ENCODE assay signal across 16 cellular contexts in genomic region chr3:139982404-139982803, GRCh38. TPM values are rescaled to one million over a fixed set of nuclear protein-coding genes. Genes with fewer than 3 reads are reported as not detected.
A peak's percentile ranks its signal among the peaks of the same experiment; 100 is the strongest.
DNase-seq lines count a peak whose midpoint lies in the region; ATAC-seq, FAIRE-seq and TF ChIP-seq lines count a peak whose summit lies in the region.
"Had no signal": no experiment of that assay in that cellular context is flagged by ENCODE, and none has a peak within 500 bp of the region (broad histone marks: within the 10 kb centered on the region; RNA-seq: fewer than 3 reads in every experiment).

No MANE protein-coding gene starts in this region.

- H3K9me3 ChIP-seq in H1 (ENCODE audit: insufficient read depth in 2 of 2, low read depth in 1 of 2, low read length in 1 of 2), result no peaks in the 10 kb centered on the region
- H3K9me3 ChIP-seq: suprapubic skin had no signal

- no peak overlapping the region for H2BK15ac ChIP-seq in H1 (ENCODE audit: low read length)

- no peaks in the 10 kb centered on the region for H3K27me3 ChIP-seq in H1 (replicated peaks in 1 of 4; ENCODE audit: control insufficient read depth in 3 of 4, extremely low read depth in 1 of 4, insufficient read depth in 3 of 4, low read length in 3 of 4)
- H3K27me3 ChIP-seq: suprapubic skin had no signal

- H3K56ac ChIP-seq in H1 (replicated peaks; ENCODE audit: insufficient read length, low read depth, low read length), result no peak overlapping the region

- no peak overlapping the region for H2BK120ac ChIP-seq in H1 (replicated peaks; ENCODE audit: low read depth, low read length)

- DNase-seq in NCI-H2107 treated with DMSO at 0.1 percent for 48 hours (lab: John Stamatoyannopoulos, UW; ENCODE audit: unreplicated experiment) (peak; percentile 19), NCI-H2107 (lab: John Stamatoyannopoulos, UW) (no peak), NCI-H1105 treated with DMSO at 0.1 percent for 48 hours (lab: John Stamatoyannopoulos, UW) (peak; percentile 25), H1 (ENCODE audit: low read depth in 1 of 2, low spot score in 2 of 2) (peak in 1 of 2 experiments; percentile 3), osteocyte (ENCODE audit: extremely low spot score, unreplicated experiment) (peak; percentile 15), AG20443 (ENCODE audit: low spot score) (no peak), dedifferentiated amniotic fluid mesenchymal stem cell (ENCODE audit: extremely low spot score) (no peak)
- DNase-seq: activated CD4-positive, alpha-beta T cell treated with anti-CD3 and anti-CD28 coated beads for 48 hours; activated gamma-delta T cell treated with Interleukin-2 at 50 U/mL for 16 hours; dermis blood vessel endothelial cell; GF-D8; stimulated activated CD4-positive, alpha-beta T cell treated with anti-CD3 and anti-CD28 coated beads, Interleukin-4, amount 100 ng/mL, for 1 hour had no signal

- H3K79me1 ChIP-seq in H1 (ENCODE audit: low read depth, low read length), result no peaks in the 10 kb centered on the region

- FAIRE-seq in H1 (lab: Jason Lieb, UNC), result peak; percentile 19
- FAIRE-seq: H54 had no signal

- no peaks in the 10 kb centered on the region for H3K4me1 ChIP-seq in H1 (replicated peaks in 1 of 4; ENCODE audit: control insufficient read depth in 3 of 4, insufficient read depth in 4 of 4, low read length in 3 of 4)
- H3K4me1 ChIP-seq: suprapubic skin had no signal

- TF ChIP-seq CTCF in H1 (IDR thresholded peaks at IDR 0.05; ENCODE audit: control extremely low read depth in 1 of 3, insufficient read depth in 1 of 3, low read depth in 1 of 3, low read length in 3 of 3) (peak in 2 of 3 experiments; percentile 32 to 40; a peak in 3 of 4 replicates), osteocyte (IDR thresholded peaks at IDR 0.05) (peak; percentile 58)

- no peak overlapping the region for H4K5ac ChIP-seq in H1 (ENCODE audit: insufficient read length, low read depth, low read length)

- no peak for TF ChIP-seq EP300 in H1 (IDR thresholded peaks at IDR 0.05; ENCODE audit: borderline replicate concordance in 1 of 2, low read depth in 2 of 2, low read length in 2 of 2)

- 76% methylated on average over 1 of the region's 1 CpG; no CpG with 5 or more reads in 1 of the 2 experiments for WGBS in H1 (ENCODE audit: extremely low coverage in 1 of 2, insufficient coverage in 1 of 2, insufficient read length in 1 of 2, insufficient replicate concordance in 2 of 2, low coverage in 1 of 2, low lambda C conversion rate in 2 of 2, missing lambda C conversion rate in 1 of 2), 2 experiments

- H3K14ac ChIP-seq in H1 (ENCODE audit: insufficient read length), result no peak overlapping the region

- H4K8ac ChIP-seq in H1 (ENCODE audit: extremely low read depth, insufficient read depth, low read length), result no peak overlapping the region

- H3K23me2 ChIP-seq in H1 (ENCODE audit: low read depth, low read length), result no peaks in the 10 kb centered on the region

- H3K27me3 Mint-ChIP-seq in osteocyte (ENCODE audit: unreplicated experiment), result no peaks in the 10 kb centered on the region

- no peak overlapping the region for H3K4ac ChIP-seq in H1 (replicated peaks; ENCODE audit: insufficient read length, low read depth, low read length)

- peaks cover 2% of the 10 kb centered on the region for H3K4me1 Mint-ChIP-seq in osteocyte (ENCODE audit: unreplicated experiment)

- no peak overlapping the region for H3K9ac ChIP-seq in H1 (replicated peaks in 1 of 4; ENCODE audit: extremely low read depth in 1 of 4, low read depth in 3 of 4, low read length in 3 of 4)

- POLR2A ChIA-PET in H1 (lab: Charles Lee; ENCODE audit: partially characterized antibody), result no interaction called here

- H2BK12ac ChIP-seq in H1 (ENCODE audit: low read depth, low read length), result no peak overlapping the region

- TF ChIP-seq RAD21 in H1 (IDR thresholded peaks at IDR 0.05 in 1 of 2, conservative IDR thresholded peaks at IDR 0.05 in 1 of 2; ENCODE audit: low read depth in 2 of 2, low read length in 2 of 2), result peak; percentile 46 to 52; a peak in 3 of 4 replicates

- H2AFZ ChIP-seq in H1 (ENCODE audit: low read length), result no peak overlapping the region

- H4K91ac ChIP-seq in H1 (replicated peaks; ENCODE audit: insufficient read length, low read length), result no peak overlapping the region

- no peak overlapping the region for H2BK20ac ChIP-seq in H1 (ENCODE audit: low read length)

- no peaks in the 10 kb centered on the region for H3K36me3 ChIP-seq in H1 (ENCODE audit: control insufficient read depth in 2 of 4, insufficient read depth in 4 of 4, low read length in 3 of 4)
- H3K36me3 ChIP-seq: suprapubic skin had no signal

- no peaks in the 10 kb centered on the region for H4K20me1 ChIP-seq in H1 (replicated peaks in 1 of 2; ENCODE audit: control insufficient read depth in 1 of 2, insufficient read depth in 2 of 2, low read length in 2 of 2)

- H3K9me3 Mint-ChIP-seq in osteocyte (ENCODE audit: unreplicated experiment), result no peaks in the 10 kb centered on the region

- ATAC-seq in HG03439 (IDR thresholded peaks at IDR 0.05; ENCODE audit: unreplicated experiment), result no peak
- ATAC-seq: natural killer cell treated with Interleukin-12 subunit alpha and Interleukin-12 subunit beta and Interleukin-15 and Interleukin-18, amount 100 ng/mL, for 72 hours had no signal

- no peaks in the 10 kb centered on the region for H3K79me2 ChIP-seq in H1 (ENCODE audit: control insufficient read depth in 1 of 2, insufficient read depth in 2 of 2, low read length in 2 of 2)

- no peak for TF ChIP-seq POLR2A in H1 (IDR thresholded peaks at IDR 0.05; ENCODE audit: control extremely low read depth in 1 of 2, low read depth in 2 of 2, low read length in 2 of 2)

- CTCF ChIA-PET in H1 (lab: Charles Lee; ENCODE audit: partially characterized antibody), result interaction anchor here (0.7 to 1.9 kb wide), 3 partner anchors 13 to 754 kb away, joined by 3 to 4 read pairs (median 3); no protein-coding TSS in a partner anchor

- H3K23ac ChIP-seq in H1 (ENCODE audit: insufficient read length), result no peak overlapping the region

- peaks cover 10% of the 10 kb centered on the region for H3K36me3 Mint-ChIP-seq in osteocyte (ENCODE audit: unreplicated experiment)
- H3K36me3 Mint-ChIP-seq: natural killer cell treated with Interleukin-12 subunit alpha and Interleukin-12 subunit beta and Interleukin-15 and Interleukin-18, amount 100 ng/mL, for 72 hours had no signal

- no peak overlapping the region for H3K27ac Mint-ChIP-seq in osteocyte (ENCODE audit: unreplicated experiment)
- H3K27ac Mint-ChIP-seq: natural killer cell treated with Interleukin-12 subunit alpha and Interleukin-12 subunit beta and Interleukin-15 and Interleukin-18, amount 100 ng/mL, for 72 hours had no signal

- no peak overlapping the region for H3K18ac ChIP-seq in H1 (ENCODE audit: extremely low read depth, low read length)

- no peak overlapping the region for H2BK5ac ChIP-seq in H1 (ENCODE audit: low read depth, low read length)

- H3K27ac ChIP-seq in H1 (ENCODE audit: low read depth, low read length), result no peak overlapping the region
- H3K27ac ChIP-seq: suprapubic skin had no signal

- H3K4me3 Mint-ChIP-seq in osteocyte (ENCODE audit: unreplicated experiment), result no peak overlapping the region
- H3K4me3 Mint-ChIP-seq: natural killer cell treated with Interleukin-12 subunit alpha and Interleukin-12 subunit beta and Interleukin-15 and Interleukin-18, amount 100 ng/mL, for 72 hours had no signal

- no peak overlapping the region for H2AK5ac ChIP-seq in H1 (ENCODE audit: low read depth, low read length)

- no peak overlapping the region for H3K4me2 ChIP-seq in H1 (ENCODE audit: insufficient read depth in 1 of 2, low read depth in 2 of 2, low read length in 2 of 2)

- no peak overlapping the region for H3K4me3 ChIP-seq in H1 (ENCODE audit: extremely low read depth in 1 of 4, insufficient read depth in 2 of 4, low read depth in 3 of 4, low read length in 4 of 4)
- H3K4me3 ChIP-seq: suprapubic skin had no signal

TF ChIP-seq in H1, 55 proteins besides CTCF, POLR2A, EP300 and RAD21 (continues in another document):
- TF ChIP-seq TCF12 (IDR thresholded peaks at IDR 0.05; ENCODE audit: low read depth, low read length), result no peak
- no peak for TF ChIP-seq CTBP2 (IDR thresholded peaks at IDR 0.05; ENCODE audit: borderline replicate concordance, insufficient read depth, insufficient read length, low read length)
- TF ChIP-seq SP4 (IDR thresholded peaks at IDR 0.05; ENCODE audit: low read length), result no peak
- TF ChIP-seq, protein P1, sequence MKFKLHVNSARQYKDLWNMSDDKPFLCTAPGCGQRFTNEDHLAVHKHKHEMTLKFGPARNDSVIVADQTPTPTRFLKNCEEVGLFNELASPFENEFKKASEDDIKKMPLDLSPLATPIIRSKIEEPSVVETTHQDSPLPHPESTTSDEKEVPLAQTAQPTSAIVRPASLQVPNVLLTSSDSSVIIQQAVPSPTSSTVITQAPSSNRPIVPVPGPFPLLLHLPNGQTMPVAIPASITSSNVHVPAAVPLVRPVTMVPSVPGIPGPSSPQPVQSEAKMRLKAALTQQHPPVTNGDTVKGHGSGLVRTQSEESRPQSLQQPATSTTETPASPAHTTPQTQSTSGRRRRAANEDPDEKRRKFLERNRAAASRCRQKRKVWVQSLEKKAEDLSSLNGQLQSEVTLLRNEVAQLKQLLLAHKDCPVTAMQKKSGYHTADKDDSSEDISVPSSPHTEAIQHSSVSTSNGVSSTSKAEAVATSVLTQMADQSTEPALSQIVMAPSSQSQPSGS (IDR thresholded peaks at IDR 0.05; ENCODE audit: low read length), result no peak
- TF ChIP-seq TAF7 (optimal IDR thresholded peaks at IDR 0.05; ENCODE audit: borderline replicate concordance, low read depth, low read length), result no peak
- TF ChIP-seq BACH1 (IDR thresholded peaks at IDR 0.05; ENCODE audit: low read length), result no peak
- TF ChIP-seq EGR1 (IDR thresholded peaks at IDR 0.05; ENCODE audit: borderline replicate concordance, low read depth, low read length), result no peak
- TF ChIP-seq CREB1 (IDR thresholded peaks at IDR 0.05), result no peak
- TF ChIP-seq RBBP5 (IDR thresholded peaks at IDR 0.05; ENCODE audit: borderline replicate concordance, low read depth, low read length), result no peak
- TF ChIP-seq, protein P2, sequence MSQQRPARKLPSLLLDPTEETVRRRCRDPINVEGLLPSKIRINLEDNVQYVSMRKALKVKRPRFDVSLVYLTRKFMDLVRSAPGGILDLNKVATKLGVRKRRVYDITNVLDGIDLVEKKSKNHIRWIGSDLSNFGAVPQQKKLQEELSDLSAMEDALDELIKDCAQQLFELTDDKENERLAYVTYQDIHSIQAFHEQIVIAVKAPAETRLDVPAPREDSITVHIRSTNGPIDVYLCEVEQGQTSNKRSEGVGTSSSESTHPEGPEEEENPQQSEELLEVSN (IDR thresholded peaks at IDR 0.05), result no peak

RNA-seq across cellular contexts. Expression of gene CLSTN2, which starts 47.4 kb away (rescaled TPM):
- 0.31 and 0.52 TPM in 2 replicates for total RNA-seq in H1 (2021; fragmentation: NEBNext Ultra II Directional; extraction: Animal tissue kit (Norgen Biotek cat#: 25700))
- 0.31 and 0.39 TPM in 2 replicates for polyA plus RNA-seq in H1 (2011; rRNA removed)
- 0.31 TPM for polyA plus RNA-seq in H1 (2011; cell fraction: cytosol; rRNA removed)
- 1.4 TPM for polyA plus RNA-seq in H1 (2011; cell fraction: nucleus; rRNA removed)
- polyA plus RNA-seq in H1 (2012, experiment 1 of 2), result 0.33 to 0.77 TPM (median 0.40 TPM) in 4 replicates
- polyA plus RNA-seq in H1 (2012, experiment 2 of 2), result 0.09 TPM
- polyA plus RNA-seq in H1 (2013, experiment 1 of 2), result 0.28 TPM
- polyA plus RNA-seq in H1 (2013, experiment 2 of 2), result 0.26 TPM
- 1.0 and 4.4 TPM in 2 replicates for polyA minus RNA-seq in H1 (2011; rRNA and poly(A)+ RNA removed)
- polyA minus RNA-seq in H1 (2011; cell fraction: cytosol; rRNA and poly(A)+ RNA removed), result 0.37 TPM
- polyA minus RNA-seq in H1 (2011; cell fraction: nucleus; rRNA and poly(A)+ RNA removed), result 1.9 TPM
- 143 and 161 TPM in 2 replicates for total RNA-seq in osteocyte
- total RNA-seq: natural killer cell treated with Interleukin-12 subunit alpha and Interleukin-12 subunit beta and Interleukin-15 and Interleukin-18, amount 100 ng/mL, for 72 hours had no signal

Comparison
In these comparisons a context has a peak if more than half of its experiments do, and no peak if none do; other contexts are left out.
1. DNase-seq: peak in NCI-H2107 treated with DMSO at 0.1 percent for 48 hours (single experiment), NCI-H1105 treated with DMSO at 0.1 percent for 48 hours (single experiment) and osteocyte (single experiment); none in NCI-H2107 (single experiment), AG20443 (single experiment) and dedifferentiated amniotic fluid mesenchymal stem cell (single experiment).
2. RNA of gene CLSTN2, which starts 47.4 kb away (total RNA-seq): 143 to 161 TPM in osteocyte; 0.31 to 0.52 TPM in H1; every median in the first group is over 10 times any median in the second.